2 cellular contexts compared by ENCODE assay signal in genomic region chr1:161671045-161671823, GRCh38. TPM values are rescaled to one million over a fixed set of nuclear protein-coding genes. Genes with fewer than 3 reads are reported as not detected.
"Had no signal": no experiment of that assay in that cellular context is flagged by ENCODE, and none has a peak within 500 bp of the region (broad histone marks: within the 10 kb centered on the region; RNA-seq: fewer than 3 reads in every experiment).

No MANE protein-coding gene starts in this region.

RNA-seq across cellular contexts. Expression of gene FCRLA, which starts 35.8 kb away (rescaled TPM):
- total RNA-seq: gastroesophageal sphincter, testis had no signal
